ENCODE assay signal across 8 cellular contexts in genomic region chr22:38315801-38316339, GRCh38. TPM values are rescaled to one million over a fixed set of nuclear protein-coding genes. Genes with fewer than 3 reads are reported as not detected.
A peak's percentile ranks its signal among the peaks of the same experiment; 100 is the strongest.
DNase-seq lines count a peak whose midpoint lies in the region; TF ChIP-seq lines count a peak whose summit lies in the region.

No MANE protein-coding gene starts in this region.

- H3K27me3 Mint-ChIP-seq in endothelial cell (ENCODE audit: unreplicated experiment) (peaks cover 26% of the 10 kb centered on the region), osteocyte (ENCODE audit: unreplicated experiment) (no peaks in the 10 kb centered on the region)

- peak; percentile 8 for DNase-seq in NCI-H1694 treated with DMSO at 0.1 percent for 48 hours (lab: John Stamatoyannopoulos, UW)
- DNase-seq in NCI-H1694 (lab: John Stamatoyannopoulos, UW): no peak
- peak; percentile 28 for DNase-seq in RPMI8226
- DNase-seq in endothelial cell (ENCODE audit: low spot score): no peak
- no peak for DNase-seq in osteocyte (ENCODE audit: extremely low spot score, unreplicated experiment)
- no peak for DNase-seq in SHP77 (lab: John Stamatoyannopoulos, UW)
- no peak for DNase-seq in NCI-H510A treated with DMSO at 0.1 percent for 48 hours (lab: John Stamatoyannopoulos, UW)
- DNase-seq in activated CD4-positive, alpha-beta T cell treated with anti-CD3 and anti-CD28 coated beads for 4 hours: no peak

- no peak for TF ChIP-seq CTCF in endothelial cell (IDR thresholded peaks at IDR 0.05; ENCODE audit: unreplicated experiment)
- no peak for TF ChIP-seq CTCF in osteocyte (IDR thresholded peaks at IDR 0.05)

- H3K4me3 Mint-ChIP-seq in endothelial cell (ENCODE audit: unreplicated experiment) (peak overlapping the region; percentile 99), osteocyte (ENCODE audit: unreplicated experiment) (peak overlapping the region; percentile 93)

- H3K36me3 Mint-ChIP-seq in endothelial cell (ENCODE audit: low read depth, unreplicated experiment): peaks cover 8% of the 10 kb centered on the region
- H3K36me3 Mint-ChIP-seq in osteocyte (ENCODE audit: unreplicated experiment): peaks cover 7% of the 10 kb centered on the region

- H3K9me3 Mint-ChIP-seq in endothelial cell (ENCODE audit: unreplicated experiment): no peaks in the 10 kb centered on the region
- no peaks in the 10 kb centered on the region for H3K9me3 Mint-ChIP-seq in osteocyte (ENCODE audit: unreplicated experiment)

- H3K27ac Mint-ChIP-seq in endothelial cell (ENCODE audit: unreplicated experiment) (peak overlapping the region; percentile 94), osteocyte (ENCODE audit: unreplicated experiment) (peak overlapping the region; percentile 97)

- H3K4me1 Mint-ChIP-seq in endothelial cell (ENCODE audit: unreplicated experiment) (peaks cover 33% of the 10 kb centered on the region), osteocyte (ENCODE audit: unreplicated experiment) (peaks cover 67% of the 10 kb centered on the region)

RNA-seq across cellular contexts. Expression of gene CSNK1E, which starts 1.4 kb away (rescaled TPM):
- total RNA-seq in endothelial cell (ENCODE audit: unreplicated experiment) (144 TPM), osteocyte (175 and 176 TPM in 2 replicates)

RNA-seq across cellular contexts. Expression of gene TMEM184B, which starts 43.1 kb away (rescaled TPM):
- 59.8 TPM for total RNA-seq in endothelial cell (ENCODE audit: unreplicated experiment)
- total RNA-seq in osteocyte: 88.0 and 90.5 TPM in 2 replicates

Comparison
In these comparisons a context has a peak if more than half of its experiments do, and no peak if none do; other contexts are left out.
1. DNase-seq: peak in NCI-H1694 treated with DMSO at 0.1 percent for 48 hours (single experiment) and RPMI8226 (single experiment); none in NCI-H1694 (single experiment), endothelial cell (single experiment), osteocyte (single experiment), SHP77 (0 of 2), NCI-H510A treated with DMSO at 0.1 percent for 48 hours (single experiment) and activated CD4-positive, alpha-beta T cell treated with anti-CD3 and anti-CD28 coated beads for 4 hours (0 of 2).